Comparison of ENCODE assay signal across 8 cellular contexts in genomic region chr5:115415143-115415491, GRCh38.
A peak's percentile ranks its signal among the peaks of the same experiment; 100 is the strongest.
DNase-seq lines count a peak whose midpoint lies in the region; ATAC-seq and TF ChIP-seq lines count a peak whose summit lies in the region.
"Had no signal": no experiment of that assay in that cellular context is flagged by ENCODE, and none has a peak within 500 bp of the region (broad histone marks: within the 10 kb centered on the region; RNA-seq: fewer than 3 reads in every experiment).

No MANE protein-coding gene starts in this region.

- no peaks in the 10 kb centered on the region for H3K27me3 ChIP-seq in A673 (replicated peaks; ENCODE audit: insufficient read depth, low read depth, low read length, poor library complexity)

- no peak overlapping the region for H3K27ac ChIP-seq in A673 (ENCODE audit: low read depth, low read length, poor library complexity, severe bottlenecking)
- H3K27ac ChIP-seq: KMS-11 had no signal

- CTCF ChIA-PET in A673 (lab: Charles Lee) (no interaction called here), HEK293T (lab: Yijun Ruan, JAX) (no interaction called here)

- DNase-seq in HuH-7 (ENCODE audit: low spot score), result peak; percentile 9
- peak; percentile 75 for DNase-seq in epithelial cell of proximal tubule (ENCODE audit: low read depth)
- DNase-seq in renal cortical epithelial cell (ENCODE audit: low read depth), result peak; percentile 97
- DNase-seq in A673 (ENCODE audit: low spot score), result no peak
- DNase-seq in HEK293T (ENCODE audit: extremely low spot score), result no peak

- H3K4me1 ChIP-seq in A673 (ENCODE audit: insufficient read depth, low read length, poor library complexity, severe bottlenecking), result no peaks in the 10 kb centered on the region

- ATAC-seq in GM19463 (IDR thresholded peaks at IDR 0.05; ENCODE audit: unreplicated experiment) (peak; percentile 66), HG02938 (IDR thresholded peaks at IDR 0.05; ENCODE audit: unreplicated experiment) (no peak)

- POLR2A ChIA-PET in A673 (lab: Charles Lee; ENCODE audit: low non-redundant PET) (no interaction called here), HEK293T (lab: Yijun Ruan, JAX) (no interaction called here)

- H3K4me3 ChIP-seq in epithelial cell of proximal tubule (ENCODE audit: low read depth, low read length) (no peak overlapping the region), A673 (ENCODE audit: low read depth, low read length, poor library complexity, severe bottlenecking) (no peak overlapping the region)

- no peaks in the 10 kb centered on the region for H3K36me3 ChIP-seq in A673 (ENCODE audit: insufficient read depth, low read length, poor library complexity, severe bottlenecking)

- BruUV-seq in A673 (replicated peaks; lab: Mats Ljungman, UMichigan), result no TSS peak

- intact Hi-C loops in A673 (cut with micrococcal nuclease; ENCODE audit: unreplicated experiment), result no loop called here

- no peaks in the 10 kb centered on the region for H3K9me3 ChIP-seq in A673 (ENCODE audit: low read depth, low read length, poor library complexity, severe bottlenecking)

- TF ChIP-seq CTCF in epithelial cell of proximal tubule (conservative IDR thresholded peaks at IDR 0.05; ENCODE audit: low read depth, low read length), result no peak
- TF ChIP-seq CTCF in A673 (conservative IDR thresholded peaks at IDR 0.05; ENCODE audit: low read depth, low read length), result no peak

TF ChIP-seq in HEK293T, 16 proteins besides CTCF, POLR2A, EP300 and RAD21:
- TF ChIP-seq HDGF (IDR thresholded peaks at IDR 0.05; ENCODE audit: borderline replicate concordance), result no peak
- TF ChIP-seq TARDBP (IDR thresholded peaks at IDR 0.05), result no peak
- no peak for TF ChIP-seq FOXK2 (IDR thresholded peaks at IDR 0.05)
- TF ChIP-seq SP1 (IDR thresholded peaks at IDR 0.05), result no peak

Comparison
In these comparisons a context has a peak if more than half of its experiments do, and no peak if none do; other contexts are left out.
1. DNase-seq: peak in HuH-7 (single experiment), epithelial cell of proximal tubule (single experiment) and renal cortical epithelial cell (single experiment); none in A673 (single experiment) and HEK293T (single experiment).